Comparison of ENCODE assay signal across 1 cellular context in the genomic region with DNA sequence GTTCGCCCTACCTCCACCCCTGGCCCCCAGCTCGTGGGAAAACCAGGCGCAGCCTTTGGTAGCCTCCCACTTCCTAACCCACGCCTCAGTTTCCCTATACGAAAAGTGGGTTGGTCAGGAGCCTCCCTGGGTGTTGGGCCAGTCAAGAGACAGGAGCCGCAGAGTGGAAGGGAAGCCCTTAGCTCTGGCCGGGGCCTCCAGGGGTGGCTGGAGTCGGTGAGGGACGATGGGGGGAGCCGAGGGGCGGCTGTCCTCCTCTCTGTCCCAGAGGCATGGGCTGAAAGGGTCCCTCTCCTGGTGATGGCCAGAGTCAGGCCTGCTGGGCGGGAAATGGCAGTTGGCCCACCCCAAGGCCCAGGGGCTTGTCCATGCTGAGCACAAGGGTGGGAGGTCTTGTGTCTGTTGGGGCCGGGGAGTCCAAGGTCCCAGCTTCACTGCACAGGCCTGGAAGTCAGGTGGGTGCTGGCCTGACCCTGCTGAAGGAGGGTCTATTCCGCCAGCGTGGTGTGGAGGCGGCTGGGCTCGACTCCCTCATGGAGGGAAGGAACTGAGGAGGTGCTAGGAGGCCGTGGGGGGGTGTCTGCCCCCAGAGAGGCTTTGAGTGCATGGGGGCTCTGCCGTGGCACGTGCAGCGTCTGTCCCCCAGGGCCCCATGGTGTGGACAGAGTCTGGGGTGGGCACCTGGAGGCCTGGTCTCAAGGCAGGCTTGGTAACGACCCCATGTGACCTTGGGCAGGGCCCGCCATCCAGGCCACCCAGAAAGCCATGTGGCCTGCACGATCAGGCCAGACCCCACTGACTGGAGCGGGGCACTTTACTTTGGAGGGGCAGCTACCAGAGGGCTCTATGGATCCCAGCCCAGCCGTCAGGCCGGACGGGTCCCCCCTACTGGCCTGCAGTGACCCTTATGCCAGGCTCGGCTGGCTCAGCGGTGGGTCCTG.
TF ChIP-seq lines count a peak whose summit lies in the region.

No MANE protein-coding gene starts in this region.

TF ChIP-seq in HepG2, 621 proteins besides CTCF, POLR2A, EP300 and RAD21 (continued from another document and continues in another):
- TF ChIP-seq, protein P1, sequence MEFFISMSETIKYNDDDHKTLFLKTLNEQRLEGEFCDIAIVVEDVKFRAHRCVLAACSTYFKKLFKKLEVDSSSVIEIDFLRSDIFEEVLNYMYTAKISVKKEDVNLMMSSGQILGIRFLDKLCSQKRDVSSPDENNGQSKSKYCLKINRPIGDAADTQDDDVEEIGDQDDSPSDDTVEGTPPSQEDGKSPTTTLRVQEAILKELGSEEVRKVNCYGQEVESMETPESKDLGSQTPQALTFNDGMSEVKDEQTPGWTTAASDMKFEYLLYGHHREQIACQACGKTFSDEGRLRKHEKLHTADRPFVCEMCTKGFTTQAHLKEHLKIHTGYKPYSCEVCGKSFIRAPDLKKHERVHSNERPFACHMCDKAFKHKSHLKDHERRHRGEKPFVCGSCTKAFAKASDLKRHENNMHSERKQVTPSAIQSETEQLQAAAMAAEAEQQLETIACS (CRISPR knock-in tag; IDR thresholded peaks at IDR 0.05): no peak
- TF ChIP-seq, protein P2, sequence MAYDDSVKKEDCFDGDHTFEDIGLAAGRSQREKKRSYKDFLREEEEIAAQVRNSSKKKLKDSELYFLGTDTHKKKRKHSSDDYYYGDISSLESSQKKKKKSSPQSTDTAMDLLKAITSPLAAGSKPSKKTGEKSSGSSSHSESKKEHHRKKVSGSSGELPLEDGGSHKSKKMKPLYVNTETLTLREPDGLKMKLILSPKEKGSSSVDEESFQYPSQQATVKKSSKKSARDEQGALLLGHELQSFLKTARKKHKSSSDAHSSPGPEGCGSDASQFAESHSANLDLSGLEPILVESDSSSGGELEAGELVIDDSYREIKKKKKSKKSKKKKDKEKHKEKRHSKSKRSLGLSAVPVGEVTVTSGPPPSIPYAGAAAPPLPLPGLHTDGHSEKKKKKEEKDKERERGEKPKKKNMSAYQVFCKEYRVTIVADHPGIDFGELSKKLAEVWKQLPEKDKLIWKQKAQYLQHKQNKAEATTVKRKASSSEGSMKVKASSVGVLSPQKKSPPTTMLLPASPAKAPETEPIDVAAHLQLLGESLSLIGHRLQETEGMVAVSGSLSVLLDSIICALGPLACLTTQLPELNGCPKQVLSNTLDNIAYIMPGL (CRISPR knock-in tag; IDR thresholded peaks at IDR 0.05; ENCODE audit: borderline replicate concordance in 1 of 2, low read depth in 1 of 2): peak in 1 of 2 experiments; percentile 7; a peak in 1 of 4 replicates
- TF ChIP-seq, protein P3, sequence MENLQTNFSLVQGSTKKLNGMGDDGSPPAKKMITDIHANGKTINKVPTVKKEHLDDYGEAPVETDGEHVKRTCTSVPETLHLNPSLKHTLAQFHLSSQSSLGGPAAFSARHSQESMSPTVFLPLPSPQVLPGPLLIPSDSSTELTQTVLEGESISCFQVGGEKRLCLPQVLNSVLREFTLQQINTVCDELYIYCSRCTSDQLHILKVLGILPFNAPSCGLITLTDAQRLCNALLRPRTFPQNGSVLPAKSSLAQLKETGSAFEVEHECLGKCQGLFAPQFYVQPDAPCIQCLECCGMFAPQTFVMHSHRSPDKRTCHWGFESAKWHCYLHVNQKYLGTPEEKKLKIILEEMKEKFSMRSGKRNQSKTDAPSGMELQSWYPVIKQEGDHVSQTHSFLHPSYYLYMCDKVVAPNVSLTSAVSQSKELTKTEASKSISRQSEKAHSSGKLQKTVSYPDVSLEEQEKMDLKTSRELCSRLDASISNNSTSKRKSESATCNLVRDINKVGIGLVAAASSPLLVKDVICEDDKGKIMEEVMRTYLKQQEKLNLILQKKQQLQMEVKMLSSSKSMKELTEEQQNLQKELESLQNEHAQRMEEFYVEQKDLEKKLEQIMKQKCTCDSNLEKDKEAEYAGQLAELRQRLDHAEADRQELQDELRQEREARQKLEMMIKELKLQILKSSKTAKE (CRISPR knock-in tag; IDR thresholded peaks at IDR 0.05; ENCODE audit: borderline replicate concordance): no peak; the same call in 1 of the 2 replicates
- no peak for TF ChIP-seq SIX4 (CRISPR knock-in tag; IDR thresholded peaks at IDR 0.05)
- no peak for TF ChIP-seq CHD4 (IDR thresholded peaks at IDR 0.05; ENCODE audit: borderline replicate concordance, low read length)
- TF ChIP-seq, protein P4, sequence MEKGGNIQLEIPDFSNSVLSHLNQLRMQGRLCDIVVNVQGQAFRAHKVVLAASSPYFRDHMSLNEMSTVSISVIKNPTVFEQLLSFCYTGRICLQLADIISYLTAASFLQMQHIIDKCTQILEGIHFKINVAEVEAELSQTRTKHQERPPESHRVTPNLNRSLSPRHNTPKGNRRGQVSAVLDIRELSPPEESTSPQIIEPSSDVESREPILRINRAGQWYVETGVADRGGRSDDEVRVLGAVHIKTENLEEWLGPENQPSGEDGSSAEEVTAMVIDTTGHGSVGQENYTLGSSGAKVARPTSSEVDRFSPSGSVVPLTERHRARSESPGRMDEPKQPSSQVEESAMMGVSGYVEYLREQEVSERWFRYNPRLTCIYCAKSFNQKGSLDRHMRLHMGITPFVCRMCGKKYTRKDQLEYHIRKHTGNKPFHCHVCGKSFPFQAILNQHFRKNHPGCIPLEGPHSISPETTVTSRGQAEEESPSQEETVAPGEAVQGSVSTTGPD (CRISPR knock-in tag; IDR thresholded peaks at IDR 0.05): no peak; the same call in 1 of the 2 replicates
- TF ChIP-seq ZNF17 (CRISPR knock-in tag; IDR thresholded peaks at IDR 0.05): no peak
- no peak for TF ChIP-seq SKI (IDR thresholded peaks at IDR 0.05; ENCODE audit: partially characterized antibody)
- TF ChIP-seq NBN (conservative IDR thresholded peaks at IDR 0.05): no peak
- peak; percentile 88; the same call in 1 of the 2 replicates for TF ChIP-seq ZNF501 (CRISPR knock-in tag; IDR thresholded peaks at IDR 0.05)
- peak; percentile 11; the same call in 1 of the 2 replicates for TF ChIP-seq SOX5 (CRISPR knock-in tag; IDR thresholded peaks at IDR 0.05; ENCODE audit: borderline replicate concordance)
- TF ChIP-seq, protein P5, sequence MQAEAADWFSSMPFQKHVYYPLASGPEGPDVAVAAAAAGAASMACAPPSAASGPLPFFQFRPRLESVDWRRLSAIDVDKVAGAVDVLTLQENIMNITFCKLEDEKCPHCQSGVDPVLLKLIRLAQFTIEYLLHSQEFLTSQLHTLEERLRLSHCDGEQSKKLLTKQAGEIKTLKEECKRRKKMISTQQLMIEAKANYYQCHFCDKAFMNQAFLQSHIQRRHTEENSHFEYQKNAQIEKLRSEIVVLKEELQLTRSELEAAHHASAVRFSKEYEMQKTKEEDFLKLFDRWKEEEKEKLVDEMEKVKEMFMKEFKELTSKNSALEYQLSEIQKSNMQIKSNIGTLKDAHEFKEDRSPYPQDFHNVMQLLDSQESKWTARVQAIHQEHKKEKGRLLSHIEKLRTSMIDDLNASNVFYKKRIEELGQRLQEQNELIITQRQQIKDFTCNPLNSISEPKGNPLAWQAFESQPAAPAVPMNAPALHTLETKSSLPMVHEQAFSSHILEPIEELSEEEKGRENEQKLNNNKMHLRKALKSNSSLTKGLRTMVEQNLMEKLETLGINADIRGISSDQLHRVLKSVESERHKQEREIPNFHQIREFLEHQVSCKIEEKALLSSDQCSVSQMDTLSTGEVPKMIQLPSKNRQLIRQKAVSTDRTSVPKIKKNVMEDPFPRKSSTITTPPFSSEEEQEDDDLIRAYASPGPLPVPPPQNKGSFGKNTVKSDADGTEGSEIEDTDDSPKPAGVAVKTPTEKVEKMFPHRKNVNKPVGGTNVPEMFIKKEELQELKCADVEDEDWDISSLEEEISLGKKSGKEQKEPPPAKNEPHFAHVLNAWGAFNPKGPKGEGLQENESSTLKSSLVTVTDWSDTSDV (CRISPR knock-in tag; IDR thresholded peaks at IDR 0.05): peak; percentile 56
- no peak for TF ChIP-seq ZNF207 (IDR thresholded peaks at IDR 0.05; ENCODE audit: borderline replicate concordance)
- no peak for TF ChIP-seq ADNP (CRISPR knock-in tag; IDR thresholded peaks at IDR 0.05)
- TF ChIP-seq ZNF263 (CRISPR knock-in tag; IDR thresholded peaks at IDR 0.05): 0 out of 2 replicates have a peak, but pooled peaks have one; percentile 19
- no peak for TF ChIP-seq MYNN (CRISPR knock-in tag; IDR thresholded peaks at IDR 0.05; ENCODE audit: low read depth)
- no peak; the same call in 1 of the 2 replicates for TF ChIP-seq KAT7 (CRISPR knock-in tag; IDR thresholded peaks at IDR 0.05; ENCODE audit: borderline replicate concordance)
- TF ChIP-seq TGIF2 (CRISPR knock-in tag; IDR thresholded peaks at IDR 0.05): 0 out of 2 replicates have a peak, but pooled peaks have one; percentile 65
- no peak for TF ChIP-seq ZNF10 (CRISPR knock-in tag; IDR thresholded peaks at IDR 0.05; ENCODE audit: borderline replicate concordance, low read depth)
- TF ChIP-seq, protein P6, sequence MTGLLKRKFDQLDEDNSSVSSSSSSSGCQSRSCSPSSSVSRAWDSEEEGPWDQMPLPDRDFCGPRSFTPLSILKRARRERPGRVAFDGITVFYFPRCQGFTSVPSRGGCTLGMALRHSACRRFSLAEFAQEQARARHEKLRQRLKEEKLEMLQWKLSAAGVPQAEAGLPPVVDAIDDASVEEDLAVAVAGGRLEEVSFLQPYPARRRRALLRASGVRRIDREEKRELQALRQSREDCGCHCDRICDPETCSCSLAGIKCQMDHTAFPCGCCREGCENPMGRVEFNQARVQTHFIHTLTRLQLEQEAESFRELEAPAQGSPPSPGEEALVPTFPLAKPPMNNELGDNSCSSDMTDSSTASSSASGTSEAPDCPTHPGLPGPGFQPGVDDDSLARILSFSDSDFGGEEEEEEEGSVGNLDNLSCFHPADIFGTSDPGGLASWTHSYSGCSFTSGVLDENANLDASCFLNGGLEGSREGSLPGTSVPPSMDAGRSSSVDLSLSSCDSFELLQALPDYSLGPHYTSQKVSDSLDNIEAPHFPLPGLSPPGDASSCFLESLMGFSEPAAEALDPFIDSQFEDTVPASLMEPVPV (CRISPR knock-in tag; IDR thresholded peaks at IDR 0.05): peak; percentile 94; the same call in 1 of the 2 replicates
- no peak for TF ChIP-seq TMF1 (CRISPR knock-in tag; IDR thresholded peaks at IDR 0.05; ENCODE audit: low read depth)
- TF ChIP-seq ZNF724P (CRISPR knock-in tag; IDR thresholded peaks at IDR 0.05; ENCODE audit: borderline replicate concordance): peak; percentile 84
- TF ChIP-seq, protein P7, sequence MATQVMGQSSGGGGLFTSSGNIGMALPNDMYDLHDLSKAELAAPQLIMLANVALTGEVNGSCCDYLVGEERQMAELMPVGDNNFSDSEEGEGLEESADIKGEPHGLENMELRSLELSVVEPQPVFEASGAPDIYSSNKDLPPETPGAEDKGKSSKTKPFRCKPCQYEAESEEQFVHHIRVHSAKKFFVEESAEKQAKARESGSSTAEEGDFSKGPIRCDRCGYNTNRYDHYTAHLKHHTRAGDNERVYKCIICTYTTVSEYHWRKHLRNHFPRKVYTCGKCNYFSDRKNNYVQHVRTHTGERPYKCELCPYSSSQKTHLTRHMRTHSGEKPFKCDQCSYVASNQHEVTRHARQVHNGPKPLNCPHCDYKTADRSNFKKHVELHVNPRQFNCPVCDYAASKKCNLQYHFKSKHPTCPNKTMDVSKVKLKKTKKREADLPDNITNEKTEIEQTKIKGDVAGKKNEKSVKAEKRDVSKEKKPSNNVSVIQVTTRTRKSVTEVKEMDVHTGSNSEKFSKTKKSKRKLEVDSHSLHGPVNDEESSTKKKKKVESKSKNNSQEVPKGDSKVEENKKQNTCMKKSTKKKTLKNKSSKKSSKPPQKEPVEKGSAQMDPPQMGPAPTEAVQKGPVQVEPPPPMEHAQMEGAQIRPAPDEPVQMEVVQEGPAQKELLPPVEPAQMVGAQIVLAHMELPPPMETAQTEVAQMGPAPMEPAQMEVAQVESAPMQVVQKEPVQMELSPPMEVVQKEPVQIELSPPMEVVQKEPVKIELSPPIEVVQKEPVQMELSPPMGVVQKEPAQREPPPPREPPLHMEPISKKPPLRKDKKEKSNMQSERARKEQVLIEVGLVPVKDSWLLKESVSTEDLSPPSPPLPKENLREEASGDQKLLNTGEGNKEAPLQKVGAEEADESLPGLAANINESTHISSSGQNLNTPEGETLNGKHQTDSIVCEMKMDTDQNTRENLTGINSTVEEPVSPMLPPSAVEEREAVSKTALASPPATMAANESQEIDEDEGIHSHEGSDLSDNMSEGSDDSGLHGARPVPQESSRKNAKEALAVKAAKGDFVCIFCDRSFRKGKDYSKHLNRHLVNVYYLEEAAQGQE (IDR thresholded peaks at IDR 0.05; ENCODE audit: borderline replicate concordance in 1 of 2, low read depth in 1 of 2, low read length in 2 of 2): no peak
- no peak for TF ChIP-seq HNRNPLL (IDR thresholded peaks at IDR 0.05; ENCODE audit: low read depth, low read length, poor library complexity, severe bottlenecking)
- no peak for TF ChIP-seq AKAP8 (CRISPR knock-in tag; IDR thresholded peaks at IDR 0.05)
- TF ChIP-seq ETV5 (CRISPR knock-in tag; IDR thresholded peaks at IDR 0.05; ENCODE audit: borderline replicate concordance): peak; percentile 4
- TF ChIP-seq IKZF1 (IDR thresholded peaks at IDR 0.05): no peak
- peak; percentile 11; the same call in 1 of the 2 replicates for TF ChIP-seq JUN (CRISPR knock-in tag; IDR thresholded peaks at IDR 0.05)
- TF ChIP-seq ZNF382 (CRISPR knock-in tag; IDR thresholded peaks at IDR 0.05; ENCODE audit: borderline replicate concordance): no peak
- TF ChIP-seq ZNF101 (CRISPR knock-in tag; IDR thresholded peaks at IDR 0.05; ENCODE audit: borderline replicate concordance, low read depth): no peak
- TF ChIP-seq SP2 (CRISPR knock-in tag; IDR thresholded peaks at IDR 0.05): no peak
- TF ChIP-seq ZSCAN31 (CRISPR knock-in tag; IDR thresholded peaks at IDR 0.05; ENCODE audit: low read depth): no peak; the same call in 1 of the 2 replicates
- TF ChIP-seq YY1 (IDR thresholded peaks at IDR 0.05; ENCODE audit: insufficient read depth, insufficient replicate concordance, low read depth, low read length): no peak
- TF ChIP-seq, protein P8, sequence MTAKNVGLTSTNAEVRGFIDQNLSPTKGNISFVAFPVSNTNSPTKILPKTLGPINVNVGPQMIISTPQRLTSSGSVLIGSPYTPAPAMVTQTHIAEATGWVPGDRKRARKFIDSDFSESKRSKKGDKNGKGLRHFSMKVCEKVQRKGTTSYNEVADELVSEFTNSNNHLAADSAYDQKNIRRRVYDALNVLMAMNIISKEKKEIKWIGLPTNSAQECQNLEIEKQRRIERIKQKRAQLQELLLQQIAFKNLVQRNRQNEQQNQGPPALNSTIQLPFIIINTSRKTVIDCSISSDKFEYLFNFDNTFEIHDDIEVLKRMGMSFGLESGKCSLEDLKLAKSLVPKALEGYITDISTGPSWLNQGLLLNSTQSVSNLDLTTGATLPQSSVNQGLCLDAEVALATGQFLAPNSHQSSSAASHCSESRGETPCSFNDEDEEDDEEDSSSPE (CRISPR knock-in tag; IDR thresholded peaks at IDR 0.05): peak; percentile 82
- TF ChIP-seq ATM (IDR thresholded peaks at IDR 0.05; ENCODE audit: borderline replicate concordance): no peak
- TF ChIP-seq, protein P9, sequence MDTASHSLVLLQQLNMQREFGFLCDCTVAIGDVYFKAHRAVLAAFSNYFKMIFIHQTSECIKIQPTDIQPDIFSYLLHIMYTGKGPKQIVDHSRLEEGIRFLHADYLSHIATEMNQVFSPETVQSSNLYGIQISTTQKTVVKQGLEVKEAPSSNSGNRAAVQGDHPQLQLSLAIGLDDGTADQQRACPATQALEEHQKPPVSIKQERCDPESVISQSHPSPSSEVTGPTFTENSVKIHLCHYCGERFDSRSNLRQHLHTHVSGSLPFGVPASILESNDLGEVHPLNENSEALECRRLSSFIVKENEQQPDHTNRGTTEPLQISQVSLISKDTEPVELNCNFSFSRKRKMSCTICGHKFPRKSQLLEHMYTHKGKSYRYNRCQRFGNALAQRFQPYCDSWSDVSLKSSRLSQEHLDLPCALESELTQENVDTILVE (CRISPR knock-in tag; IDR thresholded peaks at IDR 0.05): no peak
- TF ChIP-seq, protein P10, sequence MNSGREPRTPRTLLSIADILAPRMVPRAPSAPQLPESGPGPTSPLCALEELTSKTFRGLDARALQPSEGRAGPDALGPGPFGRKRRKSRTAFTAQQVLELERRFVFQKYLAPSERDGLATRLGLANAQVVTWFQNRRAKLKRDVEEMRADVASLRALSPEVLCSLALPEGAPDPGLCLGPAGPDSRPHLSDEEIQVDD (CRISPR knock-in tag; IDR thresholded peaks at IDR 0.05; ENCODE audit: borderline replicate concordance): no peak; the same call in 1 of the 2 replicates
- peak; percentile 42; the same call in 1 of the 2 replicates for TF ChIP-seq NR2F2 (IDR thresholded peaks at IDR 0.05; ENCODE audit: borderline replicate concordance, low read depth)
